In the genomic region with DNA sequence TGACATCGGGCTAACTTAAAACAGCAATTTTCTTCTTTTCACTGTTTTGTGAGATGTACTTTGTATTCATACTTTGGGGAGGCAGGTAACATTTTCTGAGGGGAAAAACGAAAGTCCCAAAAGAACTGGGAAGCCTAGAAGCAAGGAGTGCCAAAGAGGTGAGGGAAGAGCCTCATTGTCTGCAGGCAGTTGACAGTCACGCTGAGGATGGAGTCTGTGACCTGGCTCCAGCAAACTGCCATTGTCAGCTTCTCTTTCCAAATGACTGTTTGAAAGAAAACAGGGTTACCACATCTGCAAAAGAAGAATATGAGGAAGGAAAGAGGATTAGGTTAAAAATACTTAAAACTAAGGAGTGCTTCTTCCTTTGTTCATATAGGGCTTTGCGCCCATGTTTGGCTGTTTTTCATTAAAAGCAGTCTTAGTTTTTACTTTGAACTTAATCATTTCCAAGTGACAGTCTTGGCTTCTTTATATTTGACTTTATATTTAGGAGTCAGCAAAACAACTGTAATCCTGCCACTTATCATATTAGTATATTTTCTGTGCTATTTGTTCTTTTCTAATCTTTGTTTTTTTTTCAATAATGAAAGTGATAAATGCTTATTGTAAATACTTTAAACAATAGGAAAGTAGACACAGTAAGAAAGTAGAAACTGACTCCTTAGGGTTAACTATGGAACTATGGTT, we compare ENCODE assay signal across 9 cellular contexts. TPM values are rescaled to one million over a fixed set of nuclear protein-coding genes. Genes with fewer than 3 reads are reported as not detected.
DNase-seq lines count a peak whose midpoint lies in the region; ATAC-seq, FAIRE-seq and TF ChIP-seq lines count a peak whose summit lies in the region.
"Had no signal": no experiment of that assay in that cellular context is flagged by ENCODE, and none has a peak within 500 bp of the region (broad histone marks: within the 10 kb centered on the region; RNA-seq: fewer than 3 reads in every experiment).

No MANE protein-coding gene starts in this region.

- peak overlapping the region; percentile 99 for H3K27ac ChIP-seq in GM12878 (ENCODE audit: control insufficient read depth, insufficient read depth)

- BruUV-seq in Caco-2 (replicated peaks; lab: Mats Ljungman, UMichigan) (no TSS peak), GM12878 (replicated peaks; lab: Mats Ljungman, UMichigan) (TSS peak; percentile 58)

- peak; percentile 18 for FAIRE-seq in GM12878 (lab: Jason Lieb, UNC)

- H3K4me3 Mint-ChIP-seq in Caco-2 (ENCODE audit: unreplicated experiment) (no peak overlapping the region), naive B cell (peak overlapping the region; percentile 34 to 84 (median 68))

- DNase-seq in Caco-2: no peak
- DNase-seq in Jurkat, Clone E6-1 (ENCODE audit: low read depth, low spot score): no peak
- DNase-seq in GM12878 (ENCODE audit: low read depth, low spot score): no peak
- no peak for DNase-seq in naive B cell
- no peak for DNase-seq in epidermal melanocyte (ENCODE audit: insufficient read length, low spot score)
- DNase-seq in DMS153 (lab: John Stamatoyannopoulos, UW): no peak
- DNase-seq in NCI-H1436 treated with DMSO at 0.1 percent for 48 hours (lab: John Stamatoyannopoulos, UW): no peak
- DNase-seq: PC-3 had no signal

- H3K4me1 Mint-ChIP-seq in Caco-2 (ENCODE audit: low read depth, unreplicated experiment): peaks cover 62% of the 10 kb centered on the region
- H3K4me1 Mint-ChIP-seq in naive B cell: peaks cover 13 to 31% (median 17%) of the 10 kb centered on the region in 3 donors

- H3K27ac Mint-ChIP-seq in Caco-2 (ENCODE audit: unreplicated experiment) (peak overlapping the region; percentile 56), naive B cell (peak overlapping the region in 4 of 6 donors; percentile 49 to 73 (median 66))

- peak overlapping the region; percentile 39 for H2AFZ ChIP-seq in GM12878 (ENCODE audit: control insufficient read depth, low read depth, low read length)

- no peaks in the 10 kb centered on the region for H4K20me1 ChIP-seq in GM12878 (ENCODE audit: control insufficient read depth, insufficient read depth)

- H3K4me3 ChIP-seq in Caco-2 (ENCODE audit: low read depth, low read length): no peak overlapping the region
- peak overlapping the region; percentile 34 for H3K4me3 ChIP-seq in Jurkat, Clone E6-1 (ENCODE audit: low read length)
- H3K4me3 ChIP-seq in GM12878: peak overlapping the region; percentile 64

- intact Hi-C loops in Caco-2 (cut with micrococcal nuclease; ENCODE audit: unreplicated experiment) (loop anchor here (1.0 to 5.0 kb wide), 2 partner anchors 13 to 216 kb away; no protein-coding TSS in a partner anchor), GM12878 (cut with micrococcal nuclease; ENCODE audit: unreplicated experiment) (loop anchor here (1.0 to 5.0 kb wide), 8 partner anchors 22 to 222 kb away; a partner anchor contains a TSS)

- TF ChIP-seq EP300 in GM12878 (IDR thresholded peaks at IDR 0.05; ENCODE audit: borderline replicate concordance in 1 of 2, control insufficient read depth in 1 of 2, low read depth in 2 of 2, low read length in 2 of 2): no peak

- SMC1A ChIA-PET in GM12878 (lab: Charles Lee; ENCODE audit: uncharacterized antibody, unreplicated experiment): interaction anchor here (1.3 to 3.6 kb wide), 7 partner anchors 20 to 220 kb away, joined by 3 to 18 read pairs (median 6); no protein-coding TSS in a partner anchor

- ATAC-seq in GM12878 (peak; percentile 31), naive B cell (ENCODE audit: low read depth in 2 of 2) (no peak), GM21529 (IDR thresholded peaks at IDR 0.05; ENCODE audit: unreplicated experiment) (no peak)
- ATAC-seq: PC-3 had no signal

- no peak for TF ChIP-seq RAD21 in GM12878 (IDR thresholded peaks at IDR 0.05; ENCODE audit: insufficient read depth, low read depth, low read length)

- WGBS in GM12878 (ENCODE audit: insufficient coverage, insufficient replicate concordance, low lambda C conversion rate, missing lambda C conversion rate): 0% methylated on average over 4 of the region's 4 CpGs

- H3K4me2 ChIP-seq in GM12878 (ENCODE audit: control insufficient read depth, insufficient read depth): peak overlapping the region; percentile 88

- H3K9me3 ChIP-seq in Caco-2 (no peaks in the 10 kb centered on the region), GM12878 (replicated peaks; ENCODE audit: control insufficient read depth, insufficient read depth, low read length) (peaks cover 19% of the 10 kb centered on the region)

- POLR2A ChIA-PET in Caco-2 (lab: Charles Lee) (no interaction called here), GM12878 (lab: Charles Lee) (no interaction called here)

- peak; percentile 60 for TF ChIP-seq POLR2A in GM12878 (IDR thresholded peaks at IDR 0.05; ENCODE audit: low read depth, low read length)

- CTCF ChIA-PET in Caco-2 (lab: Charles Lee) (no interaction called here), GM12878 (lab: Yijun Ruan, JAX) (interaction anchor here (0.9 to 2.1 kb wide), 2 partner anchors 143 to 220 kb away, joined by 3 to 5 read pairs; no protein-coding TSS in a partner anchor)

- in situ Hi-C loops in GM12878 (cut with MboI): no loop called here

- H3K36me3 ChIP-seq in Caco-2 (ENCODE audit: control insufficient read depth, insufficient read depth, low read length) (no peaks in the 10 kb centered on the region), GM12878 (ENCODE audit: control insufficient read depth in 2 of 2, insufficient read depth in 2 of 2, low read length in 1 of 2) (peaks cover 0 to 9% of the 10 kb centered on the region in 2 experiments; a peak in 3 of 4 replicates)

- TF ChIP-seq CTCF in Caco-2 (IDR thresholded peaks at IDR 0.05; ENCODE audit: insufficient read depth in 1 of 2, low read depth in 1 of 2, low read length in 1 of 2, severe bottlenecking in 1 of 2, unreplicated experiment in 1 of 2) (no peak), GM12878 (IDR thresholded peaks at IDR 0.05 in 2 of 3, conservative IDR thresholded peaks at IDR 0.05 in 1 of 3; ENCODE audit: control insufficient read depth in 2 of 3, extremely low read depth in 1 of 3, insufficient read depth in 1 of 3, low read depth in 3 of 3, low read length in 3 of 3) (no peak)

- peak overlapping the region; percentile 88 for H3K9ac ChIP-seq in GM12878 (ENCODE audit: control insufficient read depth, insufficient read depth, low read length)

- RAD21 ChIA-PET in GM12878 (lab: Charles Lee; ENCODE audit: unreplicated experiment): interaction anchor here (1.4 to 2.4 kb wide), 5 partner anchors 9 to 221 kb away, joined by 3 to 17 read pairs (median 7); no protein-coding TSS in a partner anchor

- H3K27me3 ChIP-seq in Caco-2 (replicated peaks; ENCODE audit: control insufficient read depth, insufficient read depth, low read length) (no peaks in the 10 kb centered on the region), GM12878 (replicated peaks in 1 of 2; ENCODE audit: control insufficient read depth in 2 of 2, insufficient read depth in 2 of 2, low read length in 1 of 2) (no peaks in the 10 kb centered on the region)

- H3K36me3 Mint-ChIP-seq in Caco-2 (ENCODE audit: insufficient read depth, unreplicated experiment) (no peaks in the 10 kb centered on the region), naive B cell (peaks cover 0 to under 1% of the 10 kb centered on the region in 2 donors)

- no peaks in the 10 kb centered on the region for H3K27me3 Mint-ChIP-seq in Caco-2 (ENCODE audit: insufficient read depth, unreplicated experiment)
- no peaks in the 10 kb centered on the region for H3K27me3 Mint-ChIP-seq in naive B cell

- no peaks in the 10 kb centered on the region for H3K9me3 Mint-ChIP-seq in Caco-2 (ENCODE audit: unreplicated experiment)
- peaks cover 0 to 14% (median 7%) of the 10 kb centered on the region in 7 donors for H3K9me3 Mint-ChIP-seq in naive B cell

- H3K79me2 ChIP-seq in GM12878 (ENCODE audit: control insufficient read depth, insufficient read depth, low read length): peaks cover 83% of the 10 kb centered on the region

- H3K4me1 ChIP-seq in Caco-2: peaks cover 51% of the 10 kb centered on the region
- H3K4me1 ChIP-seq in GM12878 (ENCODE audit: control insufficient read depth, insufficient read depth, low read length): peaks cover 32% of the 10 kb centered on the region

TF ChIP-seq in GM12878, 131 proteins besides CTCF, POLR2A, EP300 and RAD21 (continues in another document):
- TF ChIP-seq, protein P1, sequence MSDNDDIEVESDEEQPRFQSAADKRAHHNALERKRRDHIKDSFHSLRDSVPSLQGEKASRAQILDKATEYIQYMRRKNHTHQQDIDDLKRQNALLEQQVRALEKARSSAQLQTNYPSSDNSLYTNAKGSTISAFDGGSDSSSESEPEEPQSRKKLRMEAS (IDR thresholded peaks at IDR 0.05; ENCODE audit: low read depth, low read length): no peak
- TF ChIP-seq ZZZ3 (IDR thresholded peaks at IDR 0.05; ENCODE audit: control insufficient read depth, insufficient read length, low read depth): no peak
- TF ChIP-seq JUNB (IDR thresholded peaks at IDR 0.05): peak; percentile 50
- no peak for TF ChIP-seq HCFC1 (IDR thresholded peaks at IDR 0.05; ENCODE audit: low read length)
- TF ChIP-seq ASH2L (IDR thresholded peaks at IDR 0.05; ENCODE audit: borderline replicate concordance, low read depth): 0 out of 2 replicates have a peak, but pooled peaks have one; percentile 40
- TF ChIP-seq SUZ12 (IDR thresholded peaks at IDR 0.05; ENCODE audit: unreplicated experiment): no peak

RNA-seq across cellular contexts. Expression of a gene that starts 35.0 kb away (rescaled TPM):
- total RNA-seq in Caco-2 (2022): 32.7 and 35.5 TPM in 2 replicates
- polyA plus RNA-seq in Jurkat, Clone E6-1 (2012; ENCODE audit: insufficient read depth, insufficient read length): 25.0 TPM
- 29.6 and 30.4 TPM in 2 replicates for total RNA-seq in GM12878 (2013; cell fraction: nucleolus; rRNA removed)
- total RNA-seq in GM12878 (2014; rRNA removed): 20.4 and 22.2 TPM in 2 replicates
- total RNA-seq in GM12878 (2014; rRNA removed; fragmentation: Illumina TruSeq; extraction: Trizol): 17.6 TPM in 2 replicates
- total RNA-seq in GM12878 (2021): 15.3 and 17.0 TPM in 2 replicates
- polyA plus RNA-seq in GM12878 (2011; ENCODE audit: low read depth): 6.0 TPM
- polyA plus RNA-seq in GM12878 (2011; rRNA removed): 12.0 and 17.6 TPM in 2 replicates
- 6.1 and 8.2 TPM in 2 replicates for polyA plus RNA-seq in GM12878 (2011; cell fraction: cytosol; rRNA removed)
- polyA plus RNA-seq in GM12878 (2011; cell fraction: nucleus; rRNA removed): 8.5 and 10.0 TPM in 2 replicates
- polyA plus RNA-seq in GM12878 (2012): 12.5 and 13.9 TPM in 2 replicates
- 19.6 and 24.1 TPM in 2 replicates for polyA plus RNA-seq in GM12878 (2014; fragmentation: Illumina TruSeq; extraction: Trizol)
- polyA plus RNA-seq in GM12878 (2014; fragmentation: Nextera tagmentation; extraction: Ambion mirVana): 1 to 10 TPM; 1.3 to 2.5 TPM
- polyA plus RNA-seq in GM12878 (2014; rRNA removed): 8.8 and 9.4 TPM in 2 replicates
- 10 to 100 TPM in 1 of 2 experiments, 1 to 10 TPM in 1; 6.2 to 16.1 TPM for polyA plus RNA-seq in GM12878 (2016; fragmentation: Nextera tagmentation; extraction: Ambion mirVana)
- polyA minus RNA-seq in GM12878 (2011; rRNA and poly(A)+ RNA removed): 18.6 and 19.1 TPM in 2 replicates
- polyA minus RNA-seq in GM12878 (2011; cell fraction: cytosol; rRNA and poly(A)+ RNA removed): 6.7 and 8.8 TPM in 2 replicates
- polyA minus RNA-seq in GM12878 (2011; cell fraction: nucleus; rRNA and poly(A)+ RNA removed): 10.8 and 16.3 TPM in 2 replicates
- polyA plus RNA-seq in naive B cell (ENCODE audit: low read depth in 6 of 6): 10 to 100 TPM in 2 of 6 donors, 1 to 10 TPM in 4; 5.8 to 11.9 (median 9.1) TPM
